8 cellular contexts compared by ENCODE assay signal in the genomic region with DNA sequence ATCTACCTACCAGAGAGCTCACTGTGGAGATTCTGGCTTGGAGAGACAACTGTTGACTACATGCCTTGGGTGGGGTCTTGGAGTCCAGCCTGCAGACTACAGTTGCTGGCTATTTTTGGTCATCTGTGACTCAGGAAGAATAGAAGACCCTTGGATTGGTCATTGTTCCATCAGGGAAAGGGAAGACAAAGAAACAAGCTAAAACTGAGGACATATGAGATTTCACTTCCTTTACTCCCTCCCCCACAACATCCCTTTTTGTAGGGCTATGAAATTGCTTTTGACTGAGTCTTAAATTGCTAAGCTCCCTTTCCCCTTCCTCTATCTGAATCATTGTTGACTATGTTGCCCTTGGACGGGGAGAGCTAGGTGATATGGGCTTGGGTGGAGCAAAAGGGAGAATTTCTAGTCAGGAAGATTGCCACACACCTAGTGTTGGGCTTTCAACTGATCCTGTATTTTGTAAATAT. TPM values are rescaled to one million over a fixed set of nuclear protein-coding genes. Genes with fewer than 3 reads are reported as not detected.
DNase-seq lines count a peak whose midpoint lies in the region; ATAC-seq and TF ChIP-seq lines count a peak whose summit lies in the region.

No MANE protein-coding gene starts in this region.

- no peak overlapping the region for H3K4me3 ChIP-seq in PC-9

- H3F3A ChIP-seq in PC-9 (ENCODE audit: insufficient read depth, low read depth) = peaks cover 13% of the 10 kb centered on the region

- POLR2A ChIA-PET in PC-9 (lab: Charles Lee; ENCODE audit: unreplicated experiment) = interaction anchor here (0.6 kb wide), 2 partner anchors 12 to 21 kb away, joined by 3 to 5 read pairs; no protein-coding TSS in a partner anchor

- H3K4me1 ChIP-seq in PC-9 (replicated peaks; ENCODE audit: insufficient read depth) = peaks cover 34% of the 10 kb centered on the region

- no peaks in the 10 kb centered on the region for H3K9me3 ChIP-seq in PC-9 (ENCODE audit: insufficient read depth, low read depth)

- BruUV-seq in PC-9 (replicated peaks; lab: Mats Ljungman, UMichigan) = no TSS peak

- peaks cover 81% of the 10 kb centered on the region for H3K79me2 ChIP-seq in PC-9 (ENCODE audit: low read depth)

- CTCF ChIA-PET in PC-9 (lab: Charles Lee) = interaction anchor here (0.6 kb wide), 1 partner anchor 10 kb away, joined by 3 read pairs; no protein-coding TSS in a partner anchor

- DNase-seq in EH (ENCODE audit: low read depth) (peak; percentile 75), PC-9 (peak in 1 of 2 experiments; percentile 80), endothelial cell (ENCODE audit: low spot score) (no peak), omental fat pad (ENCODE audit: low spot score) (no peak), NCI-H1105 treated with DMSO at 0.1 percent for 48 hours (lab: John Stamatoyannopoulos, UW) (no peak), NCI-H524 treated with DMSO at 0.1 percent for 48 hours (lab: John Stamatoyannopoulos, UW) (no peak)
- DNase-seq in stimulated activated CD4-positive, alpha-beta T cell treated with anti-CD3 and anti-CD28 coated beads, Interleukin-2, amount 100 ng/mL, for 48 hours = no peak

- no peak overlapping the region for H3K4me3 Mint-ChIP-seq in endothelial cell (ENCODE audit: unreplicated experiment)

- no peaks in the 10 kb centered on the region for H3K9me3 Mint-ChIP-seq in endothelial cell (ENCODE audit: unreplicated experiment)

- H3K27me3 ChIP-seq in PC-9 (ENCODE audit: insufficient read depth, low read depth) = no peaks in the 10 kb centered on the region

- H3K27ac Mint-ChIP-seq in endothelial cell (ENCODE audit: unreplicated experiment) = peak overlapping the region; percentile 93

- H3K4me2 ChIP-seq in PC-9 = peak overlapping the region; percentile 50

- peaks cover 2% of the 10 kb centered on the region for H3K27me3 Mint-ChIP-seq in endothelial cell (ENCODE audit: unreplicated experiment)

- intact Hi-C loops in PC-9 (cut with micrococcal nuclease; ENCODE audit: unreplicated experiment) = no loop called here

- H3K36me3 ChIP-seq in PC-9 (ENCODE audit: low read depth) = no peaks in the 10 kb centered on the region

- no peaks in the 10 kb centered on the region for H4K20me1 ChIP-seq in PC-9 (ENCODE audit: insufficient read depth)

- TF ChIP-seq CTCF in PC-9 (conservative IDR thresholded peaks at IDR 0.05) = no peak
- no peak for TF ChIP-seq CTCF in endothelial cell (IDR thresholded peaks at IDR 0.05; ENCODE audit: unreplicated experiment)
- TF ChIP-seq CTCF in omental fat pad (IDR thresholded peaks at IDR 0.05) = no peak

- ATAC-seq in omental fat pad (ENCODE audit: low FRiP score) = peak; percentile 70
- no peak for ATAC-seq in HG02798 (IDR thresholded peaks at IDR 0.05; ENCODE audit: poor library complexity, unreplicated experiment)

- H3K27ac ChIP-seq in PC-9 = peak overlapping the region; percentile 69

- H3K36me3 Mint-ChIP-seq in endothelial cell (ENCODE audit: low read depth, unreplicated experiment) = peaks cover 3% of the 10 kb centered on the region

- H2AFZ ChIP-seq in PC-9 = no peak overlapping the region

- H3K4me1 Mint-ChIP-seq in endothelial cell (ENCODE audit: unreplicated experiment) = peaks cover 42% of the 10 kb centered on the region

- no peaks in the 10 kb centered on the region for H3K9me2 ChIP-seq in PC-9 (ENCODE audit: insufficient read depth)

RNA-seq across cellular contexts. Expression of a gene that starts 11.7 kb away (rescaled TPM):
- 177 and 235 TPM in 2 replicates for total RNA-seq in PC-9 (2021)
- total RNA-seq in endothelial cell (ENCODE audit: unreplicated experiment) = 590 TPM
- 100 to 1,000 TPM; 166 to 412 (median 274) TPM for total RNA-seq in omental fat pad
